Comparison of ENCODE assay signal across 15 cellular contexts in genomic region chr18:9757851-9758587, GRCh38. TPM values are rescaled to one million over a fixed set of nuclear protein-coding genes. Genes with fewer than 3 reads are reported as not detected.
DNase-seq lines count a peak whose midpoint lies in the region; ATAC-seq and TF ChIP-seq lines count a peak whose summit lies in the region.
"Had no signal": no experiment of that assay in that cellular context is flagged by ENCODE, and none has a peak within 500 bp of the region (broad histone marks: within the 10 kb centered on the region; RNA-seq: fewer than 3 reads in every experiment).

No MANE protein-coding gene starts in this region.

- H3K4me1 Mint-ChIP-seq in endodermal cell (no peaks in the 10 kb centered on the region), osteocyte (ENCODE audit: unreplicated experiment) (peaks cover 24% of the 10 kb centered on the region)

- peak; percentile 34; the same call in 1 of the 2 replicates for ATAC-seq in Panc1

- H3K36me3 ChIP-seq in Panc1 (ENCODE audit: control insufficient read depth, insufficient read depth, low read length) (no peaks in the 10 kb centered on the region), endodermal cell (ENCODE audit: control insufficient read depth, insufficient read depth, low read length) (no peaks in the 10 kb centered on the region)
- H3K36me3 ChIP-seq: prostate gland had no signal

- no peak overlapping the region for H3K4me3 ChIP-seq in Panc1 (ENCODE audit: low read depth in 2 of 2, low read length in 2 of 2)
- H3K4me3 ChIP-seq in endodermal cell (ENCODE audit: low read length), result no peak overlapping the region
- H3K4me3 ChIP-seq: prostate gland had no signal

- H3K36me3 Mint-ChIP-seq in endodermal cell (ENCODE audit: low read depth) (no peaks in the 10 kb centered on the region), osteocyte (ENCODE audit: unreplicated experiment) (peaks cover 2% of the 10 kb centered on the region)

- no peak for TF ChIP-seq CTCF in Panc1 (IDR thresholded peaks at IDR 0.05)
- TF ChIP-seq CTCF in endodermal cell (conservative IDR thresholded peaks at IDR 0.05), result no peak
- no peak for TF ChIP-seq CTCF in osteocyte (IDR thresholded peaks at IDR 0.05)

- DNase-seq in GM03348 (ENCODE audit: low spot score) (peak; percentile 28), Panc1 (ENCODE audit: low read depth, low spot score) (no peak), endodermal cell (peak; percentile 34), osteocyte (ENCODE audit: extremely low spot score, unreplicated experiment) (no peak), KG1 (lab: John Stamatoyannopoulos, UW) (no peak), activated gamma-delta T cell treated with Interleukin-2 at 50 U/mL for 16 hours (no peak), midbrain (lab: John Stamatoyannopoulos, UW) (no peak)
- no peak for DNase-seq in activated T-cell treated with anti-CD3 and anti-CD28 coated beads, Interleukin-2, amount 50 U/mL, for 48 hours
- DNase-seq: activated B cell treated with CpG ODN at 0.5 μM for 24 hours; anterior cingulate cortex; NCI-H1092 treated with DMSO at 0.1 percent for 48 hours; NCI-H524 treated with DMSO at 0.1 percent for 48 hours; stimulated activated CD4-positive, alpha-beta T cell treated with anti-CD3 and anti-CD28 coated beads, Interleukin-4, amount 100 ng/mL, for 4 hours had no signal

- 94 to 95% methylated on average over 14 to 17 of the region's 17 CpGs for WGBS in endodermal cell (ENCODE audit: insufficient coverage in 1 of 2, insufficient read length in 1 of 2), 2 experiments

- H3K4me1 ChIP-seq in Panc1 (ENCODE audit: control insufficient read depth, insufficient read depth, low read length) (peaks cover 47% of the 10 kb centered on the region), endodermal cell (ENCODE audit: control insufficient read depth, insufficient read depth, low read length) (no peaks in the 10 kb centered on the region)
- H3K4me1 ChIP-seq: prostate gland had no signal

- H3K9me3 Mint-ChIP-seq in endodermal cell, result peaks cover 7% of the 10 kb centered on the region
- no peaks in the 10 kb centered on the region for H3K9me3 Mint-ChIP-seq in osteocyte (ENCODE audit: unreplicated experiment)
- H3K9me3 Mint-ChIP-seq: stimulated activated naive CD8-positive, alpha-beta T cell treated with anti-CD3 and anti-CD28 coated beads, Interleukin-15, Interleukin-2, amounts not matched to agents 100 ng/mL and 50 ng/mL, for 24 hours had no signal

- BruUV-seq in Panc1 (replicated peaks; lab: Mats Ljungman, UMichigan), result no TSS peak

- H3K27me3 Mint-ChIP-seq in endodermal cell (ENCODE audit: insufficient read depth) (no peaks in the 10 kb centered on the region), osteocyte (ENCODE audit: unreplicated experiment) (no peaks in the 10 kb centered on the region)
- H3K27me3 Mint-ChIP-seq: activated B cell treated with CpG ODN at 0.5 μM for 24 hours had no signal

- H3K4me3 Mint-ChIP-seq in endodermal cell (no peak overlapping the region), osteocyte (ENCODE audit: unreplicated experiment) (no peak overlapping the region)
- H3K4me3 Mint-ChIP-seq: activated B cell treated with CpG ODN at 0.5 μM for 24 hours; stimulated activated naive CD8-positive, alpha-beta T cell treated with anti-CD3 and anti-CD28 coated beads, Interleukin-15, Interleukin-2, amounts not matched to agents 100 ng/mL and 50 ng/mL, for 24 hours had no signal

- POLR2A ChIA-PET in Panc1 (lab: Charles Lee), result no interaction called here

- H3K9ac ChIP-seq in endodermal cell (ENCODE audit: extremely low read depth, low read length, poor library complexity, severe bottlenecking), result no peak overlapping the region

- H3K27me3 ChIP-seq in Panc1 (ENCODE audit: control insufficient read depth, insufficient read depth, low read length) (no peaks in the 10 kb centered on the region), endodermal cell (ENCODE audit: control insufficient read depth, insufficient read depth, low read length, poor library complexity, severe bottlenecking) (no peaks in the 10 kb centered on the region)

- H3K27ac Mint-ChIP-seq in endodermal cell (no peak overlapping the region), osteocyte (ENCODE audit: unreplicated experiment) (peak overlapping the region; percentile 66)
- H3K27ac Mint-ChIP-seq: activated B cell treated with CpG ODN at 0.5 μM for 24 hours; stimulated activated naive CD8-positive, alpha-beta T cell treated with anti-CD3 and anti-CD28 coated beads, Interleukin-15, Interleukin-2, amounts not matched to agents 100 ng/mL and 50 ng/mL, for 24 hours had no signal

- in situ Hi-C loops in Panc1 (cut with HindIII; ENCODE audit: low pct_unique_long_range_greater_than_20kb, low sequenced_read_pairs), result no loop called here

- intact Hi-C loops in Panc1 (cut with micrococcal nuclease; ENCODE audit: unreplicated experiment), result no loop called here

- H3K27ac ChIP-seq in Panc1 (ENCODE audit: low read length) (peak overlapping the region; percentile 62), endodermal cell (ENCODE audit: low read depth, low read length) (no peak overlapping the region)
- H3K27ac ChIP-seq: prostate gland had no signal

- CTCF ChIA-PET in Panc1 (lab: Charles Lee), result no interaction called here

- H3K9me3 ChIP-seq in Panc1 (ENCODE audit: control insufficient read depth, insufficient read depth, low read depth, low read length) (no peaks in the 10 kb centered on the region), endodermal cell (ENCODE audit: control insufficient read depth, low read length) (no peaks in the 10 kb centered on the region)
- H3K9me3 ChIP-seq: prostate gland had no signal

RNA-seq across cellular contexts. Expression of gene RAB31, which starts 49.9 kb away (rescaled TPM):
- total RNA-seq in Panc1 (2021; ENCODE audit: unreplicated experiment) (118 TPM), endodermal cell (10 to 100 TPM; 11.7 to 20.3 TPM), osteocyte (90.8 and 97.2 TPM in 2 replicates)
- polyA plus RNA-seq in Panc1 (2012; ENCODE audit: insufficient read length), result 112 TPM
- 23.6 TPM for polyA plus RNA-seq in endodermal cell (2013, experiment 1 of 2)
- polyA plus RNA-seq in endodermal cell (2013, experiment 2 of 2), result 25.0 TPM

Comparison
In these comparisons a context has a peak if more than half of its experiments do, and no peak if none do; other contexts are left out.
1. DNase-seq: peak in GM03348 (single experiment) and endodermal cell (single experiment); none in Panc1 (single experiment), osteocyte (single experiment), KG1 (single experiment), activated gamma-delta T cell treated with Interleukin-2 at 50 U/mL for 16 hours (single experiment), midbrain (single experiment) and activated T-cell treated with anti-CD3 and anti-CD28 coated beads, Interleukin-2, amount 50 U/mL, for 48 hours (0 of 2).